In the genomic region with DNA sequence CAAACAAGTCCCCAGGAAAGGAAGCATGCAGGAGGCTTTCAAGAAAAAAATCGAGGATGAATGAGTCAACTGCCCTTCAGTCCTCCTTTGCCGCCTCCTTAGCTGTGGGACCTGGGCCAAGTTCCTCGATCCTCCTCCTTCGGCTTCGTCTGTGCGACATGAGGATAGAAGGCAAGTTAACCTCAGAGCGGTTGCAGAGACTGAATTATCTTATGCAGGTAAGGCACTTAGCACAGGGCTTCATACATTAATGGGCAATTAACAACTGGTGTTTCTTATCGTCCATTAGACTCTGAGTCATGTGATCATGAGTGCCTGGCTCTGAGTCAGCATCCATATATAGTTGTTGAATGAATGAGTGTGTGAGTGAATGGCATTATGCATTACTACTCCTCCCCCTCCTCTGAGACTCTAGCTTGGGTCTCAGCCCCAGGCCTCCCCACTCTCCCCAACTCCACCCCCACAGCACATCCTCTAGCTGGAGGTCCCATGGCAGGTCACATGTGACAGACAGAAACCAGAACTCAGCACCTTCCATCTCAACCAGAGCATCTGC, we compare ENCODE assay signal across 11 cellular contexts. TPM values are rescaled to one million over a fixed set of nuclear protein-coding genes. Genes with fewer than 3 reads are reported as not detected.
DNase-seq lines count a peak whose midpoint lies in the region; ATAC-seq and TF ChIP-seq lines count a peak whose summit lies in the region.
"Had no signal": no experiment of that assay in that cellular context is flagged by ENCODE, and none has a peak within 500 bp of the region (broad histone marks: within the 10 kb centered on the region; RNA-seq: fewer than 3 reads in every experiment).

No MANE protein-coding gene starts in this region.

- peak overlapping the region; percentile 58 for H2AFZ ChIP-seq in PC-9

- peaks cover 4 to 16% (median 15%) of the 10 kb centered on the region in 3 donors for H3K4me1 Mint-ChIP-seq in T-cell

- no peak overlapping the region for H3K4me3 Mint-ChIP-seq in T-cell
- H3K4me3 Mint-ChIP-seq: activated CD8-positive, alpha-beta memory T cell treated with anti-CD3 and anti-CD28 coated beads, Interleukin-2, amount 10 ng/mL, durations not matched to agents 7 days and 5 days; natural killer cell treated with Interleukin-12 subunit alpha and Interleukin-12 subunit beta and Interleukin-15 and Interleukin-18, amount 100 ng/mL, for 72 hours had no signal

- H3K9me3 ChIP-seq in PC-9 (ENCODE audit: insufficient read depth, low read depth) = no peaks in the 10 kb centered on the region

- peak; percentile 66 for DNase-seq in H4 (ENCODE audit: low spot score)
- DNase-seq in PC-9 = peak; percentile 66 to 74
- DNase-seq in fibroblast of mammary gland (ENCODE audit: low read depth) = peak; percentile 84
- no peak for DNase-seq in dedifferentiated amniotic fluid mesenchymal stem cell (ENCODE audit: extremely low spot score)
- DNase-seq in HuH-7.5 (ENCODE audit: low spot score) = no peak
- no peak for DNase-seq in T-cell
- DNase-seq: activated CD8-positive, alpha-beta memory T cell treated with anti-CD3 and anti-CD28 coated beads, Interleukin-2, amount 10 ng/mL, durations not matched to agents 7 days and 5 days; NCI-H1092 treated with DMSO at 0.1 percent for 48 hours had no signal

- intact Hi-C loops in PC-9 (cut with micrococcal nuclease; ENCODE audit: unreplicated experiment) = no loop called here

- peak overlapping the region; percentile 65 for H3K4me2 ChIP-seq in PC-9

- no peaks in the 10 kb centered on the region for H4K20me1 ChIP-seq in PC-9 (ENCODE audit: insufficient read depth)

- peaks cover 0 to 4% (median 0%) of the 10 kb centered on the region in 3 donors for H3K9me3 Mint-ChIP-seq in T-cell

- no peaks in the 10 kb centered on the region for H3K79me2 ChIP-seq in PC-9 (ENCODE audit: low read depth)

- H3F3A ChIP-seq in PC-9 (ENCODE audit: insufficient read depth, low read depth) = peaks cover 16% of the 10 kb centered on the region; the same call in 1 of the 2 replicates

- ATAC-seq in T-cell (replicated peaks in 1 of 4) (no peak), HG03139 (IDR thresholded peaks at IDR 0.05; ENCODE audit: unreplicated experiment) (no peak)
- ATAC-seq: activated CD8-positive, alpha-beta memory T cell treated with anti-CD3 and anti-CD28 coated beads, Interleukin-2, amount 10 ng/mL, durations not matched to agents 7 days and 5 days; natural killer cell treated with Interleukin-12 subunit alpha and Interleukin-12 subunit beta and Interleukin-15 and Interleukin-18, amount 100 ng/mL, for 72 hours had no signal

- no TSS peak for BruUV-seq in PC-9 (replicated peaks; lab: Mats Ljungman, UMichigan)

- no peaks in the 10 kb centered on the region for H3K36me3 Mint-ChIP-seq in T-cell

- H3K27me3 ChIP-seq in PC-9 (ENCODE audit: insufficient read depth, low read depth) = no peaks in the 10 kb centered on the region

- no peaks in the 10 kb centered on the region for H3K36me3 ChIP-seq in PC-9 (ENCODE audit: low read depth)

- H3K27ac Mint-ChIP-seq in T-cell = peak overlapping the region in 1 of 2 donors; percentile 8
- H3K27ac Mint-ChIP-seq: activated CD8-positive, alpha-beta memory T cell treated with anti-CD3 and anti-CD28 coated beads, Interleukin-2, amount 10 ng/mL, durations not matched to agents 7 days and 5 days; natural killer cell treated with Interleukin-12 subunit alpha and Interleukin-12 subunit beta and Interleukin-15 and Interleukin-18, amount 100 ng/mL, for 72 hours had no signal

- H3K4me1 ChIP-seq in PC-9 (replicated peaks; ENCODE audit: insufficient read depth) = peaks cover 17% of the 10 kb centered on the region

- peaks cover 46 to 64% of the 10 kb centered on the region in 2 donors for H3K27me3 Mint-ChIP-seq in T-cell

- peak overlapping the region; percentile 19; the same call in 1 of the 2 replicates for H3K27ac ChIP-seq in 22Rv1
- peak overlapping the region; percentile 26; the same call in 1 of the 2 replicates for H3K27ac ChIP-seq in PC-9

- POLR2A ChIA-PET in PC-9 (lab: Charles Lee; ENCODE audit: unreplicated experiment) (interaction anchor here (0.5 to 0.6 kb wide), 4 partner anchors 36 to 433 kb away, joined by 4 to 5 read pairs (median 4); partner anchors contain the start of genes C19orf47 and PLD3), T-cell (lab: Charles Lee) (no interaction called here)

- H3K4me3 ChIP-seq in PC-9 = peak overlapping the region; percentile 42; the same call in 1 of the 2 replicates
- H3K4me3 ChIP-seq in fibroblast of mammary gland (ENCODE audit: control insufficient read depth, low read depth, low read length) = peak overlapping the region; percentile 46

- H3K9me2 ChIP-seq in PC-9 (ENCODE audit: insufficient read depth) = no peaks in the 10 kb centered on the region

- TF ChIP-seq CTCF in 22Rv1 (IDR thresholded peaks at IDR 0.05) = no peak
- no peak for TF ChIP-seq CTCF in PC-9 (conservative IDR thresholded peaks at IDR 0.05)
- TF ChIP-seq CTCF in fibroblast of mammary gland (conservative IDR thresholded peaks at IDR 0.05; ENCODE audit: control insufficient read depth, insufficient read depth, low read depth, low read length) = no peak

- CTCF ChIA-PET in PC-9 (lab: Charles Lee) = no interaction called here
- CTCF ChIA-PET in T-cell (lab: Charles Lee) = no interaction called here

RNA-seq across cellular contexts. Expression of gene TTC9B, which starts 1.6 kb away (rescaled TPM):
- not detected in 2 replicates for total RNA-seq in H4 (2014; rRNA removed; shearing (Covaris generic))
- 0.50 and 0.59 TPM in 2 replicates for total RNA-seq in PC-9 (2021)
- not detected for total RNA-seq in T-cell
- total RNA-seq: activated CD8-positive, alpha-beta memory T cell treated with anti-CD3 and anti-CD28 coated beads, Interleukin-2, amount 10 ng/mL, durations not matched to agents 7 days and 5 days; natural killer cell treated with Interleukin-12 subunit alpha and Interleukin-12 subunit beta and Interleukin-15 and Interleukin-18, amount 100 ng/mL, for 72 hours had no signal

RNA-seq across cellular contexts. Expression of gene CCNP, which starts 6.7 kb away (rescaled TPM):
- total RNA-seq in H4 (2014; rRNA removed; shearing (Covaris generic)) = not detected in 2 replicates
- 0.63 and 0.93 TPM in 2 replicates for total RNA-seq in PC-9 (2021)
- 1 to 10 TPM in 4 of 5 donors, under 1 TPM in 1; 0.82 to 2.3 (median 1.2) TPM for total RNA-seq in T-cell

RNA-seq across cellular contexts. Expression of gene MAP3K10, which starts 28.6 kb away (rescaled TPM):
- 1.3 and 4.3 TPM in 2 replicates for total RNA-seq in H4 (2014; rRNA removed; shearing (Covaris generic))
- 26.9 and 29.5 TPM in 2 replicates for total RNA-seq in PC-9 (2021)
- 10 to 100 TPM; 20.9 to 39.6 (median 33.0) TPM for total RNA-seq in T-cell

Comparison
In these comparisons a context has a peak if more than half of its experiments do, and no peak if none do; other contexts are left out.
1. DNase-seq: peak in H4 (single experiment), PC-9 (2 of 2) and fibroblast of mammary gland (single experiment); none in dedifferentiated amniotic fluid mesenchymal stem cell (single experiment), HuH-7.5 (single experiment) and T-cell (0 of 34).